1 cellular context compared by ENCODE assay signal in genomic region chr2:209757200-209757599, GRCh38.
A peak's percentile ranks its signal among the peaks of the same experiment; 100 is the strongest.
TF ChIP-seq lines count a peak whose summit lies in the region.

No MANE protein-coding gene starts in this region.

TF ChIP-seq in H1, 55 proteins besides CTCF, POLR2A, EP300 and RAD21:
- no peak for TF ChIP-seq CBX5 (IDR thresholded peaks at IDR 0.05; ENCODE audit: low read depth, low read length)
- TF ChIP-seq ASH2L (IDR thresholded peaks at IDR 0.05; ENCODE audit: low read length): no peak
- TF ChIP-seq CHD1 (IDR thresholded peaks at IDR 0.05; ENCODE audit: low read depth, low read length): no peak
- peak; percentile 58; the same call in 1 of the 2 replicates for TF ChIP-seq SP1 (IDR thresholded peaks at IDR 0.05; ENCODE audit: low read depth, low read length)
- no peak for TF ChIP-seq RXRA (IDR thresholded peaks at IDR 0.05; ENCODE audit: insufficient read depth, low read depth, low read length)
- TF ChIP-seq YY1 (IDR thresholded peaks at IDR 0.05; ENCODE audit: low read depth, low read length): no peak
- no peak for TF ChIP-seq SRF (IDR thresholded peaks at IDR 0.05; ENCODE audit: low read depth, low read length)
- no peak for TF ChIP-seq ZNF274 (IDR thresholded peaks at IDR 0.05; ENCODE audit: borderline replicate concordance, extremely low read depth, low read length)
- no peak for TF ChIP-seq NRF1 (IDR thresholded peaks at IDR 0.05; ENCODE audit: low read depth, low read length)
- TF ChIP-seq E2F6 (IDR thresholded peaks at IDR 0.05): no peak
- no peak for TF ChIP-seq GTF2F1 (IDR thresholded peaks at IDR 0.05; ENCODE audit: borderline replicate concordance, low read depth, low read length)
- TF ChIP-seq JUND (IDR thresholded peaks at IDR 0.05; ENCODE audit: low read length): no peak
- TF ChIP-seq TBP (IDR thresholded peaks at IDR 0.05; ENCODE audit: low read depth, low read length): no peak
- no peak for TF ChIP-seq SUZ12 (IDR thresholded peaks at IDR 0.05; ENCODE audit: low read length)
- no peak for TF ChIP-seq BACH1 (IDR thresholded peaks at IDR 0.05; ENCODE audit: low read length)
- TF ChIP-seq HDAC2 (IDR thresholded peaks at IDR 0.05; ENCODE audit: borderline replicate concordance in 1 of 2, low read depth in 2 of 2, low read length in 2 of 2): no peak
- no peak for TF ChIP-seq USF2 (IDR thresholded peaks at IDR 0.05; ENCODE audit: low read length)
- TF ChIP-seq KDM1A (IDR thresholded peaks at IDR 0.05; ENCODE audit: borderline replicate concordance, low read length): no peak
- no peak for TF ChIP-seq SP4 (IDR thresholded peaks at IDR 0.05; ENCODE audit: low read length)
- no peak for TF ChIP-seq CHD2 (IDR thresholded peaks at IDR 0.05; ENCODE audit: low read length)
- TF ChIP-seq POLR2AphosphoS5 (IDR thresholded peaks at IDR 0.05; ENCODE audit: low read depth, low read length): 0 out of 2 replicates have a peak, but pooled peaks have one; percentile 17
- no peak for TF ChIP-seq POU5F1 (IDR thresholded peaks at IDR 0.05; ENCODE audit: low read depth, low read length)
- peak; percentile 62 for TF ChIP-seq CHD7 (IDR thresholded peaks at IDR 0.05; ENCODE audit: insufficient replicate concordance, low read length)
- no peak for TF ChIP-seq TAF7 (optimal IDR thresholded peaks at IDR 0.05; ENCODE audit: borderline replicate concordance, low read depth, low read length)
- TF ChIP-seq CBX8 (IDR thresholded peaks at IDR 0.05; ENCODE audit: borderline replicate concordance, low read depth, low read length): no peak
- no peak for TF ChIP-seq BRCA1 (IDR thresholded peaks at IDR 0.05; ENCODE audit: low read depth, low read length)
- TF ChIP-seq NANOG (IDR thresholded peaks at IDR 0.05; ENCODE audit: insufficient read depth, low read depth, low read length, poor library complexity, severe bottlenecking): peak; percentile 44
- TF ChIP-seq, protein P1, sequence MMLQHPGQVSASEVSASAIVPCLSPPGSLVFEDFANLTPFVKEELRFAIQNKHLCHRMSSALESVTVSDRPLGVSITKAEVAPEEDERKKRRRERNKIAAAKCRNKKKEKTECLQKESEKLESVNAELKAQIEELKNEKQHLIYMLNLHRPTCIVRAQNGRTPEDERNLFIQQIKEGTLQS (IDR thresholded peaks at IDR 0.05; ENCODE audit: insufficient read depth, low read depth, low read length): no peak
- no peak for TF ChIP-seq FOSL1 (IDR thresholded peaks at IDR 0.05; ENCODE audit: insufficient read depth, low read depth, low read length)
- 0 out of 2 replicates have a peak, but pooled peaks have one; percentile 27 for TF ChIP-seq TCF12 (IDR thresholded peaks at IDR 0.05; ENCODE audit: low read depth, low read length)
